In genomic region chr6:29522241-29522640, GRCh38 we compare ENCODE assay signal across 34 cellular contexts. TPM values are rescaled to one million over a fixed set of nuclear protein-coding genes. Genes with fewer than 3 reads are reported as not detected.
"Had no signal": no experiment of that assay in that cellular context is flagged by ENCODE, and none has a peak within 500 bp of the region (broad histone marks: within the 10 kb centered on the region; RNA-seq: fewer than 3 reads in every experiment).

No MANE protein-coding gene starts in this region.

- H3K9me3 ChIP-seq: adrenal gland, body of pancreas, breast epithelium had no signal

- ATAC-seq: activated CD8-positive, alpha-beta T cell treated with anti-CD3 and anti-CD28 coated beads for 36 hours; activated naive CD4-positive, alpha-beta T cell treated with anti-CD3 and anti-CD28 coated beads, Interleukin-2, amount 50 U/mL, for 72 hours; activated T-cell treated with anti-CD3 and anti-CD28 coated beads, Interleukin-2, amount 50 U/mL, for 4 hours; activated T-cell treated with anti-CD3 and anti-CD28 coated beads, Interleukin-2, amount 50 U/mL, for 72 hours; activated T-helper 17 cell treated with anti-CD3 and anti-CD28 coated beads, Interleukin-2, amount 50 U/mL, for 72 hours; body of pancreas had no signal

- FAIRE-seq: astrocyte had no signal

- H3K27ac ChIP-seq: adrenal gland, body of pancreas, brain microvascular endothelial cell, breast epithelium had no signal

- DNase-seq: activated B cell treated with CpG ODN at 0.5 μM for 24 hours; activated CD4-positive, alpha-beta memory T cell treated with anti-CD3 and anti-CD28 coated beads for 36 hours; activated CD4-positive, alpha-beta T cell treated with anti-CD3 and anti-CD28 coated beads for 4 hours; activated CD4-positive, alpha-beta T cell treated with anti-CD3 and anti-CD28 coated beads, Interleukin-2, amount 10 ng/mL, durations not matched to agents 24 days and 14 days; activated CD4-positive, alpha-beta T cell treated with anti-CD3 and anti-CD28 coated beads, Interleukin-2, amount 50 U/mL, for 1 hour; activated CD4-positive, alpha-beta T cell treated with anti-CD3 and anti-CD28 coated beads, Interleukin-2, amount 50 U/mL, for 4 hours; activated CD4-positive, CD25-positive, alpha-beta regulatory T cell treated with anti-CD3 and anti-CD28 coated beads, Interleukin-2, amount 50 U/mL, for 72 hours; activated CD8-positive, alpha-beta memory T cell treated with anti-CD3 and anti-CD28 coated beads, Interleukin-2, amount 50 U/mL, for 4 hours; activated CD8-positive, alpha-beta T cell treated with anti-CD3 and anti-CD28 coated beads for 36 hours; activated effector memory CD4-positive, alpha-beta T cell treated with anti-CD3 and anti-CD28 coated beads, Interleukin-2, amount 50 U/mL, for 16 hours; activated gamma-delta T cell treated with Interleukin-2 at 50 U/mL for 16 hours; activated naive CD4-positive, alpha-beta T cell; activated naive CD4-positive, alpha-beta T cell treated with anti-CD3 and anti-CD28 coated beads for 36 hours; activated naive CD4-positive, alpha-beta T cell treated with anti-CD3 and anti-CD28 coated beads, Interleukin-2, amount 50 U/mL, for 16 hours; activated naive CD8-positive, alpha-beta T cell treated with anti-CD3 and anti-CD28 coated beads for 36 hours; activated T-cell treated with anti-CD3 and anti-CD28 coated beads for 4 hours; activated T-cell treated with anti-CD3 and anti-CD28 coated beads, Interleukin-2, amount 50 U/mL, for 1 hour; activated T-cell treated with anti-CD3 and anti-CD28 coated beads, Interleukin-2, amount 50 U/mL, for 4 hours; activated T-cell treated with anti-CD3 and anti-CD28 coated beads, Interleukin-2, amount 50 U/mL, for 72 hours; adrenal gland; amniotic stem cell; aorta; body of pancreas; brain microvascular endothelial cell; central memory CD4-positive, alpha-beta T cell; T-helper 9 cell had no signal

- H3K4me3 ChIP-seq: adrenal gland, body of pancreas, breast epithelium had no signal

- H3K27me3 ChIP-seq: adrenal gland, body of pancreas, brain microvascular endothelial cell, breast epithelium had no signal

- H3K36me3 ChIP-seq: adrenal gland, brain microvascular endothelial cell, breast epithelium had no signal

- H3K4me1 ChIP-seq: adrenal gland, breast epithelium had no signal

RNA-seq across cellular contexts. Expression of gene MAS1L, which starts 34.5 kb away (rescaled TPM):
- total RNA-seq: activated B cell treated with CpG ODN at 0.5 μM for 24 hours; activated CD4-positive, alpha-beta memory T cell treated with anti-CD3 and anti-CD28 coated beads for 36 hours; activated CD4-positive, alpha-beta T cell treated with anti-CD3 and anti-CD28 coated beads, Interleukin-2, amount 10 ng/mL, durations not matched to agents 24 days and 14 days; activated CD8-positive, alpha-beta memory T cell treated with anti-CD3 and anti-CD28 coated beads for 36 hours; activated CD8-positive, alpha-beta T cell treated with anti-CD3 and anti-CD28 coated beads for 36 hours; activated naive CD4-positive, alpha-beta T cell treated with anti-CD3 and anti-CD28 coated beads for 36 hours; activated naive CD4-positive, alpha-beta T cell treated with anti-CD3 and anti-CD28 coated beads, Interleukin-2, amount 50 U/mL, for 72 hours; activated naive CD8-positive, alpha-beta T cell treated with anti-CD3 and anti-CD28 coated beads for 36 hours; activated T-cell treated with anti-CD3 and anti-CD28 coated beads, Interleukin-2, amount 50 U/mL, for 4 hours; activated T-cell treated with anti-CD3 and anti-CD28 coated beads, Interleukin-2, amount 50 U/mL, for 72 hours; activated T-helper 1 cell treated with anti-CD3 and anti-CD28 coated beads, Interleukin-12 subunit alpha, Interleukin-12 subunit beta, Interleukin-2, Interleukin-4 antibody, amounts not matched to agents 30 ng/mL and 10 ng/mL and 1 ng/mL, durations not matched to agents 14 hours and 24 hours and 36 hours; activated T-helper 17 cell treated with anti-CD3 and anti-CD28 coated beads, Interleukin-2, amount 50 U/mL, for 72 hours; adrenal gland; astrocyte; body of pancreas; cardiac septum; cerebellum had no signal
- polyA plus RNA-seq: adrenal gland, aorta had no signal

RNA-seq across cellular contexts. Expression of gene UBD, which starts 37.3 kb away (rescaled TPM):
- total RNA-seq: activated B cell treated with CpG ODN at 0.5 μM for 24 hours, cardiac septum, cerebellum had no signal
